ENCODE assay signal across 8 cellular contexts in the genomic region with DNA sequence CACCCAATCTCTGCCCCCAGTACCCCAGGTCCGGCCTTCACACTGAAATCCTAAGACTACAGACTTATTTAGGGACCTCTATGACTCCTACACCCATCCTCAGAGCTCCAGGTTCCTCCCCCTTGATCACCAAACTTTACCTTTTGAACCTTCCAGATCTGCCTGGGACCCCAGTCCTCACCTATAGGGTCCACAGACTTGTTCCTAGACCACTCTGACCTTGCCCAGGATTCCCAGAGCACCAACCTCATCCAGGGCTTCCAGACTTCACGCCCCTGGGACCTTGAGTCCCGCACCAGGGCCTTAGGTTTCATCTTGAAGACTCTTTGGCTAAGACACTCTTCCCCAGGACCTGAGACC. TPM values are rescaled to one million over a fixed set of nuclear protein-coding genes. Genes with fewer than 3 reads are reported as not detected.
DNase-seq lines count a peak whose midpoint lies in the region; ATAC-seq and TF ChIP-seq lines count a peak whose summit lies in the region.

No MANE protein-coding gene starts in this region.

- peak overlapping the region; percentile 81 for H3K27ac ChIP-seq in VCaP

- intact Hi-C loops in sciatic nerve (cut with DNase I) = loop anchor here (10.0 kb wide), 1 partner anchor 60 kb away; a partner anchor contains a TSS

- ATAC-seq in sciatic nerve (no peak), HG03571 (IDR thresholded peaks at IDR 0.05; ENCODE audit: unreplicated experiment) (no peak), GM21825 (IDR thresholded peaks at IDR 0.05; ENCODE audit: unreplicated experiment) (no peak)

- TF ChIP-seq CTCF in GM12865 (IDR thresholded peaks at IDR 0.05; ENCODE audit: insufficient read depth, low read depth, low read length, missing control alignments) (no peak), VCaP (conservative IDR thresholded peaks at IDR 0.05) (no peak), fibroblast of villous mesenchyme (IDR thresholded peaks at IDR 0.05; ENCODE audit: insufficient read depth, low read depth, low read length) (no peak), retinal pigment epithelial cell (conservative IDR thresholded peaks at IDR 0.05; ENCODE audit: low read depth, low read length) (no peak)

- H3K4me3 ChIP-seq in GM12865 (ENCODE audit: low read depth, low read length) (peak overlapping the region; percentile 90), fibroblast of villous mesenchyme (ENCODE audit: low read depth, low read length) (peak overlapping the region; percentile 63), retinal pigment epithelial cell (ENCODE audit: low read length) (peak overlapping the region; percentile 89)

- no peak for DNase-seq in GM12865 (ENCODE audit: low read depth)
- no peak for DNase-seq in fibroblast of villous mesenchyme (ENCODE audit: low read depth)
- DNase-seq in retinal pigment epithelial cell (ENCODE audit: low read depth) = no peak
- DNase-seq in sciatic nerve (ENCODE audit: low spot score) = no peak
- DNase-seq in DMS79 treated with DMSO at 0.1 percent for 48 hours (lab: John Stamatoyannopoulos, UW) = no peak

RNA-seq across cellular contexts. Expression of a gene that starts 0.5 kb away (rescaled TPM):
- total RNA-seq in fibroblast of villous mesenchyme (3.9 and 7.4 TPM in 2 replicates), sciatic nerve (21.2 TPM)

RNA-seq across cellular contexts. Expression of a gene that starts 42.6 kb away (rescaled TPM):
- total RNA-seq in fibroblast of villous mesenchyme = 14.8 and 16.0 TPM in 2 replicates
- 18.1 TPM for total RNA-seq in sciatic nerve
